Comparison of ENCODE assay signal across 19 cellular contexts in the genomic region with DNA sequence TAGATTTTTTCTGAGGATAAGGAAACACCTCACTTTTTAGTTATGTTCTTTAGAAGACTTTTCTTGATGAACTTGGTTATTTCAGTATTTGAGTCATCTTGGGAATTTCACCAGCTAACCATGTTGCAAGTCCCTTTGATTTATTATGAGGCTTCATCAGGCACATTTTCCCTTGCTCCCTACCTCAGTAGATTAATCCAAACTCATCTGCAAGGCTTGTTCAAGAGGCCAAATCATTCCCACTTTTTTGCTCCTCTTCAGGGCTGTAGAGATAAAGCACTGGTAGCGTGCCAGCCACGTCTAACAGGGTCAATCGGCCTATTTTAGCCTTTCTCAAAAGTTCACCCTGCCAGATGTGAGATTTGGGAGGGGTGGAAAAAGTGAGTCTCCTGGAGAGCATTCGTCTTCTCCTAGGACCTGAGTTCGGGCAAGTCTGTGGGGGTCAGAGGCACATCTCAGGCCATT.
DNase-seq lines count a peak whose midpoint lies in the region; ATAC-seq and TF ChIP-seq lines count a peak whose summit lies in the region.
"Had no signal": no experiment of that assay in that cellular context is flagged by ENCODE, and none has a peak within 500 bp of the region (broad histone marks: within the 10 kb centered on the region; RNA-seq: fewer than 3 reads in every experiment).

No MANE protein-coding gene starts in this region.

- no peak overlapping the region for H3K4me3 ChIP-seq in AG10803 (ENCODE audit: low read length)
- no peak overlapping the region for H3K4me3 ChIP-seq in fibroblast of mammary gland (ENCODE audit: control insufficient read depth, low read depth, low read length)
- H3K4me3 ChIP-seq: tibial nerve had no signal

- no peak for TF ChIP-seq CTCF in AG10803 (conservative IDR thresholded peaks at IDR 0.05; ENCODE audit: low read length)
- TF ChIP-seq CTCF in fibroblast of mammary gland (conservative IDR thresholded peaks at IDR 0.05; ENCODE audit: control insufficient read depth, insufficient read depth, low read depth, low read length) = no peak

- intact Hi-C loops in sciatic nerve (cut with DNase I) = no loop called here

- DNase-seq in AG10803 (ENCODE audit: low read depth) (peak; percentile 91), M059J (ENCODE audit: low read depth) (peak; percentile 60), fibroblast of mammary gland (ENCODE audit: low read depth) (peak; percentile 97), sciatic nerve (ENCODE audit: low spot score) (peak; percentile 66), HK-2 (ENCODE audit: unreplicated experiment) (no peak), D341Med (ENCODE audit: low spot score) (no peak)
- no peak for DNase-seq in stimulated activated CD4-positive, alpha-beta T cell treated with anti-CD3 and anti-CD28 coated beads, Interleukin-1b, Interleukin-23, amount 100 ng/mL, for 48 hours
- DNase-seq: activated B cell treated with CpG ODN at 0.5 μM for 24 hours; BE2C; Calu3; caudate nucleus; GDM1; natural killer cell; NCI-H2171; SIG-M5; stimulated activated CD4-positive, alpha-beta T cell treated with anti-CD3 and anti-CD28 coated beads, Interleukin-12 subunit alpha, Interleukin-12 subunit beta, amount 100 ng/mL, for 4 hours had no signal

- ATAC-seq in sciatic nerve = peak; percentile 67
- no peak for ATAC-seq in GM18870 (IDR thresholded peaks at IDR 0.05; ENCODE audit: unreplicated experiment)
- ATAC-seq: natural killer cell; stimulated activated memory B cell treated with anti-CD40 and anti-IgM and Interleukin-4, amounts not matched to agents 10 μg/mL and 1 μg/mL and 100 μg/mL, for 72 hours had no signal

Comparison
In these comparisons a context has a peak if more than half of its experiments do, and no peak if none do; other contexts are left out.
1. DNase-seq: peak in AG10803 (single experiment), M059J (single experiment), fibroblast of mammary gland (single experiment) and sciatic nerve (single experiment); none in HK-2 (single experiment), D341Med (single experiment) and stimulated activated CD4-positive, alpha-beta T cell treated with anti-CD3 and anti-CD28 coated beads, Interleukin-1b, Interleukin-23, amount 100 ng/mL, for 48 hours (single experiment).